In genomic region chr19:58561373-58562125, GRCh38 we compare ENCODE assay signal across 8 cellular contexts. TPM values are rescaled to one million over a fixed set of nuclear protein-coding genes. Genes with fewer than 3 reads are reported as not detected.
DNase-seq lines count a peak whose midpoint lies in the region; ATAC-seq, FAIRE-seq and TF ChIP-seq lines count a peak whose summit lies in the region.

No MANE protein-coding gene starts in this region.

- DNase-seq in GM06990 (ENCODE audit: extremely low read depth, insufficient read length) (no peak), esophagus squamous epithelium (lab: John Stamatoyannopoulos, UW) (no peak), gastrocnemius medialis (peak in 1 of 2 donors; percentile 20), putamen (ENCODE audit: low spot score) (no peak), RCC 7860 (ENCODE audit: low spot score) (no peak), dedifferentiated amniotic fluid mesenchymal stem cell (ENCODE audit: extremely low spot score) (no peak), cortex of kidney (lab: John Stamatoyannopoulos, UW) (no peak)

- TF ChIP-seq POLR2A in esophagus squamous epithelium (IDR thresholded peaks at IDR 0.05): no peak
- no peak for TF ChIP-seq POLR2A in gastrocnemius medialis (IDR thresholded peaks at IDR 0.05)

- no peak for FAIRE-seq in RCC 7860 (lab: Jason Lieb, UNC)

- intact Hi-C loops in esophagus squamous epithelium (cut with DNase I) (no loop called here), gastrocnemius medialis (cut with DNase I; ENCODE audit: low total_unique reads) (no loop called here)

- no peak for TF ChIP-seq CTCF in GM06990 (IDR thresholded peaks at IDR 0.05; ENCODE audit: insufficient read depth, low read length, poor library complexity, severe bottlenecking)
- TF ChIP-seq CTCF in VCaP (conservative IDR thresholded peaks at IDR 0.05): no peak
- TF ChIP-seq CTCF in esophagus squamous epithelium (IDR thresholded peaks at IDR 0.05): no peak
- no peak for TF ChIP-seq CTCF in gastrocnemius medialis (IDR thresholded peaks at IDR 0.05 in 4 of 5, conservative IDR thresholded peaks at IDR 0.05 in 1 of 5)

- no peak for ATAC-seq in gastrocnemius medialis

- H3K27ac ChIP-seq in VCaP: peak overlapping the region; percentile 90
- peak overlapping the region; percentile 36 to 71 (median 52) for H3K27ac ChIP-seq in esophagus squamous epithelium
- peak overlapping the region; percentile 42 to 55 (median 47) for H3K27ac ChIP-seq in gastrocnemius medialis

- WGBS in esophagus squamous epithelium, 2 donors: 40 to 54% methylated on average over 5 of the region's 16 CpGs

- H3K9me3 ChIP-seq in esophagus squamous epithelium: no peaks in the 10 kb centered on the region
- no peaks in the 10 kb centered on the region for H3K9me3 ChIP-seq in gastrocnemius medialis

- H3K36me3 ChIP-seq in GM06990 (ENCODE audit: control insufficient read depth, insufficient read depth, low read length) (peaks cover 2% of the 10 kb centered on the region), esophagus squamous epithelium (peaks cover 3 to 10% (median 4%) of the 10 kb centered on the region in 3 donors), gastrocnemius medialis (peaks cover 0 to 5% of the 10 kb centered on the region in 2 donors)

- H3K27me3 ChIP-seq in GM06990 (replicated peaks; ENCODE audit: control insufficient read depth, insufficient read depth, low read length): no peaks in the 10 kb centered on the region
- no peaks in the 10 kb centered on the region for H3K27me3 ChIP-seq in esophagus squamous epithelium
- no peaks in the 10 kb centered on the region for H3K27me3 ChIP-seq in gastrocnemius medialis

- H3K4me1 ChIP-seq in esophagus squamous epithelium (peaks cover 39 to 62% (median 40%) of the 10 kb centered on the region in 3 donors), gastrocnemius medialis (peaks cover 36 to 54% of the 10 kb centered on the region in 2 donors)

- in situ Hi-C loops in gastrocnemius medialis (cut with MboI; ENCODE audit: low sequenced_read_pairs in 4 of 4): no loop called here

- H3K4me3 ChIP-seq in GM06990 (replicated peaks; ENCODE audit: low read depth, low read length): peak overlapping the region; percentile 43
- peak overlapping the region; percentile 27 to 66 (median 48) for H3K4me3 ChIP-seq in esophagus squamous epithelium
- peak overlapping the region; percentile 46 to 55 (median 52) for H3K4me3 ChIP-seq in gastrocnemius medialis

RNA-seq across cellular contexts. Expression of gene UBE2M, which starts 3.1 kb away (rescaled TPM):
- total RNA-seq in esophagus squamous epithelium (10 to 100 TPM; 22.0 to 37.4 (median 24.7) TPM), gastrocnemius medialis (10 to 100 TPM; 23.5 to 74.5 (median 41.6) TPM)

RNA-seq across cellular contexts. Expression of gene CHMP2A, which starts 6.6 kb away (rescaled TPM):
- total RNA-seq in esophagus squamous epithelium: 10 to 100 TPM; 76.5 to 99.5 (median 86.6) TPM
- total RNA-seq in gastrocnemius medialis: 100 to 1,000 TPM in 2 of 4 donors, 10 to 100 TPM in 2; 82.3 to 165 (median 113) TPM

RNA-seq across cellular contexts. Expression of gene MZF1, which starts 11.6 kb away (rescaled TPM):
- total RNA-seq in esophagus squamous epithelium: 10 to 100 TPM; 11.8 to 30.9 (median 21.7) TPM
- 10 to 100 TPM in 3 of 4 donors, 1 to 10 TPM in 1; 6.8 to 21.5 (median 15.1) TPM for total RNA-seq in gastrocnemius medialis

RNA-seq across cellular contexts. Expression of gene TRIM28, which starts 17.7 kb away (rescaled TPM):
- total RNA-seq in esophagus squamous epithelium: 100 to 1,000 TPM; 150 to 198 (median 179) TPM
- total RNA-seq in gastrocnemius medialis: 100 to 1,000 TPM; 145 to 239 (median 191) TPM

RNA-seq across cellular contexts. Expression of gene ZBTB45, which starts 41.9 kb away (rescaled TPM):
- total RNA-seq in esophagus squamous epithelium (10 to 100 TPM in 1 of 4 donors, 1 to 10 TPM in 3; 6.9 to 11.1 (median 8.3) TPM), gastrocnemius medialis (10 to 100 TPM in 2 of 4 donors, 1 to 10 TPM in 2; 5.9 to 12.2 (median 9.6) TPM)
